Comparison of ENCODE assay signal across 1 cellular context in genomic region chr1:113103048-113103447, GRCh38.
TF ChIP-seq lines count a peak whose summit lies in the region.

No MANE protein-coding gene starts in this region.

TF ChIP-seq in HepG2, 621 proteins besides CTCF, POLR2A, EP300 and RAD21:
- TF ChIP-seq AKAP8 (CRISPR knock-in tag; IDR thresholded peaks at IDR 0.05) (no peak), PHF21A (CRISPR knock-in tag; IDR thresholded peaks at IDR 0.05) (no peak), DMTF1 (CRISPR knock-in tag; IDR thresholded peaks at IDR 0.05) (no peak), KDM5B (CRISPR knock-in tag; IDR thresholded peaks at IDR 0.05; ENCODE audit: borderline replicate concordance) (no peak), POLR2AphosphoS2 (IDR thresholded peaks at IDR 0.05; ENCODE audit: low read depth, low read length) (no peak), ZBTB7B (CRISPR knock-in tag; IDR thresholded peaks at IDR 0.05) (no peak), AGO1 (IDR thresholded peaks at IDR 0.05; ENCODE audit: low read depth, low read length, poor library complexity, severe bottlenecking) (no peak)
